Comparison of ENCODE assay signal across 16 cellular contexts in the genomic region with DNA sequence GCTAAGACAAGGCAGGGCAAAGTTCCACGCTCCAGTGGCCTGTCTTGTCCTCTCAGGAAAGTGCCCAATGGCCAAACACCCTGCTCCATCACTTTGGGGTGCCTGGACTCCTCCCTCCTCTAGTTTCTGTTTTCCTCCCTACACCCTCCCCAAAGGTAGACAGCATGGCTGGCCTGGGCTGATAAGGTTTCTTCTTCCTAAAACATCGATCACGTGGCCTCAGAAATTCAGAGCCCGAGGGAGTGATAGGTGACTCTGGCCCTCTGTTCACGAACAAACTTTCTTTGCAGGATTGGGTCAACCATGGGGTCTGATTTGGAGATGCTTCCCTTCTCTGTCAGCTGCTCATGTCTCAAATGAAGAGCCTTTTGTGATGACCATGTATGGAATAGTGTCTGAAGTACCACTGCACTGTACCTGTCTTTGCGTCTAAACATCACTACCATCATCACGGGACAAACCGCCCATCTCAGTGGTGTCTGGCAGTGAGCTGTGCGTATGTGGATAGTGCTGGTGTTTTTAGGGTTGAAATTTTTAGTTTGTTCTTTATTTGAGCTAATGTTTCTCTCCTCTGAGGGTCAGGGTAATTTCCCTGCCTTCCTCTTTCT. TPM values are rescaled to one million over a fixed set of nuclear protein-coding genes. Genes with fewer than 3 reads are reported as not detected.
DNase-seq lines count a peak whose midpoint lies in the region; ATAC-seq and TF ChIP-seq lines count a peak whose summit lies in the region.
"Had no signal": no experiment of that assay in that cellular context is flagged by ENCODE, and none has a peak within 500 bp of the region (broad histone marks: within the 10 kb centered on the region; RNA-seq: fewer than 3 reads in every experiment).

No MANE protein-coding gene starts in this region.

- no peaks in the 10 kb centered on the region for H3K9me3 Mint-ChIP-seq in CD14-positive monocyte
- H3K9me3 Mint-ChIP-seq in activated naive CD8-positive, alpha-beta T cell treated with anti-CD3 and anti-CD28 coated beads, Interleukin-2, amount 50 U/mL, for 24 hours = no peaks in the 10 kb centered on the region
- H3K9me3 Mint-ChIP-seq: activated B cell treated with CpG ODN at 0.5 μM for 24 hours; activated naive CD4-positive, alpha-beta T cell treated with anti-CD3 and anti-CD28 coated beads, Interleukin-2, amount 10 ng/mL, durations not matched to agents 7 days and 5 days had no signal

- DNase-seq in CD14-positive monocyte (ENCODE audit: low spot score) (no peak), OCI-M1 (lab: John Stamatoyannopoulos, UW) (peak; percentile 97), coronary artery (ENCODE audit: low spot score) (no peak), smooth muscle cell (lab: John Stamatoyannopoulos, UW; ENCODE audit: unreplicated experiment) (no peak), head of caudate nucleus (no peak)
- DNase-seq in activated naive CD8-positive, alpha-beta T cell treated with anti-CD3 and anti-CD28 coated beads, Interleukin-2, amount 50 U/mL, for 24 hours = no peak
- DNase-seq: activated B cell treated with CpG ODN at 0.5 μM for 24 hours; activated CD8-positive, alpha-beta memory T cell treated with anti-CD3 and anti-CD28 coated beads, Interleukin-2, amount 50 U/mL, for 4 hours; activated naive CD4-positive, alpha-beta T cell treated with anti-CD3 and anti-CD28 coated beads, Interleukin-2, amount 10 ng/mL, durations not matched to agents 7 days and 5 days; kidney; NCI-H2171 treated with DMSO at 0.1 percent for 48 hours; NCI-H774; Peyer's patch; stimulated activated CD4-positive, alpha-beta T cell treated with anti-CD3 and anti-CD28 coated beads, Interleukin-15, amount 100 ng/mL, for 24 hours; stimulated activated naive CD4-positive, alpha-beta T cell treated with Interleukin-2 at 50 U/mL for 16 hours had no signal

- H3K4me3 Mint-ChIP-seq in CD14-positive monocyte = no peak overlapping the region
- H3K4me3 Mint-ChIP-seq in activated naive CD8-positive, alpha-beta T cell treated with anti-CD3 and anti-CD28 coated beads, Interleukin-2, amount 50 U/mL, for 24 hours = no peak overlapping the region
- H3K4me3 Mint-ChIP-seq: activated B cell treated with CpG ODN at 0.5 μM for 24 hours; activated naive CD4-positive, alpha-beta T cell treated with anti-CD3 and anti-CD28 coated beads, Interleukin-2, amount 10 ng/mL, durations not matched to agents 7 days and 5 days had no signal

- H3K4me1 Mint-ChIP-seq in CD14-positive monocyte = peaks cover 86% of the 10 kb centered on the region
- H3K4me1 Mint-ChIP-seq in activated naive CD8-positive, alpha-beta T cell treated with anti-CD3 and anti-CD28 coated beads, Interleukin-2, amount 50 U/mL, for 24 hours = peaks cover 24% of the 10 kb centered on the region
- H3K4me1 Mint-ChIP-seq: activated B cell treated with CpG ODN at 0.5 μM for 24 hours had no signal

- peaks cover 38% of the 10 kb centered on the region for H3F3A ChIP-seq in smooth muscle cell (ENCODE audit: low read depth)

- peaks cover 36% of the 10 kb centered on the region for H3K4me1 ChIP-seq in smooth muscle cell (ENCODE audit: low read depth)

- WGBS in smooth muscle cell (ENCODE audit: low lambda C conversion rate) = 95% methylated on average over 9 of the region's 9 CpGs

- peaks cover 59% of the 10 kb centered on the region for H4K20me1 ChIP-seq in smooth muscle cell (ENCODE audit: low read depth)

- H3K27ac Mint-ChIP-seq in CD14-positive monocyte = peak overlapping the region in 4 of 7 donors; percentile 30 to 54 (median 42)
- H3K27ac Mint-ChIP-seq in activated naive CD8-positive, alpha-beta T cell treated with anti-CD3 and anti-CD28 coated beads, Interleukin-2, amount 50 U/mL, for 24 hours = no peak overlapping the region
- H3K27ac Mint-ChIP-seq: activated B cell treated with CpG ODN at 0.5 μM for 24 hours; activated naive CD4-positive, alpha-beta T cell treated with anti-CD3 and anti-CD28 coated beads, Interleukin-2, amount 10 ng/mL, durations not matched to agents 7 days and 5 days had no signal

- H3K9me3 ChIP-seq in smooth muscle cell (replicated peaks; ENCODE audit: low read depth) = no peaks in the 10 kb centered on the region
- H3K9me3 ChIP-seq: Peyer's patch had no signal

- peaks cover 99% of the 10 kb centered on the region for H3K79me2 ChIP-seq in smooth muscle cell (ENCODE audit: low read depth)

- no peak overlapping the region for H2AFZ ChIP-seq in smooth muscle cell (ENCODE audit: low read depth)

- peak overlapping the region; percentile 64 for H3K4me2 ChIP-seq in smooth muscle cell

- peak overlapping the region; percentile 36 for H3K9ac ChIP-seq in smooth muscle cell (ENCODE audit: low read depth)

- no peak for ATAC-seq in GM19395 (IDR thresholded peaks at IDR 0.05; ENCODE audit: unreplicated experiment)
- no peak for ATAC-seq in activated naive CD8-positive, alpha-beta T cell treated with anti-CD3 and anti-CD28 coated beads, Interleukin-2, amount 50 U/mL, for 24 hours

- H3K36me3 Mint-ChIP-seq in CD14-positive monocyte = peaks cover 61 to 86% of the 10 kb centered on the region in 2 donors
- H3K36me3 Mint-ChIP-seq in activated naive CD8-positive, alpha-beta T cell treated with anti-CD3 and anti-CD28 coated beads, Interleukin-2, amount 50 U/mL, for 24 hours (ENCODE audit: low read depth) = peaks cover 9% of the 10 kb centered on the region

- peak overlapping the region; percentile 11 for H3K4me3 ChIP-seq in coronary artery
- H3K4me3 ChIP-seq in smooth muscle cell = no peak overlapping the region
- H3K4me3 ChIP-seq: Peyer's patch had no signal

- H3K27me3 Mint-ChIP-seq in CD14-positive monocyte (ENCODE audit: low read depth in 3 of 3) = peaks cover 0 to 2% (median 0%) of the 10 kb centered on the region in 3 donors
- H3K27me3 Mint-ChIP-seq in activated naive CD8-positive, alpha-beta T cell treated with anti-CD3 and anti-CD28 coated beads, Interleukin-2, amount 50 U/mL, for 24 hours = no peaks in the 10 kb centered on the region
- H3K27me3 Mint-ChIP-seq: activated naive CD4-positive, alpha-beta T cell treated with anti-CD3 and anti-CD28 coated beads, Interleukin-2, amount 10 ng/mL, durations not matched to agents 7 days and 5 days had no signal

- TF ChIP-seq CTCF in CD14-positive monocyte (IDR thresholded peaks at IDR 0.05) (no peak), coronary artery (IDR thresholded peaks at IDR 0.05) (no peak), smooth muscle cell (IDR thresholded peaks at IDR 0.05; ENCODE audit: borderline replicate concordance, insufficient read depth, poor library complexity, severe bottlenecking) (no peak)

- H3K27me3 ChIP-seq in smooth muscle cell (ENCODE audit: low read depth) = no peaks in the 10 kb centered on the region
- H3K27me3 ChIP-seq: Peyer's patch had no signal

- H3K36me3 ChIP-seq in smooth muscle cell (ENCODE audit: low read depth) = no peaks in the 10 kb centered on the region

- H3K27ac ChIP-seq in coronary artery (peak overlapping the region; percentile 83 to 96), smooth muscle cell (ENCODE audit: low read depth) (peak overlapping the region; percentile 94)

- intact Hi-C loops in CD14-positive monocyte (cut with micrococcal nuclease) (loop anchor here in 1 of 2 donors (5.0 kb wide), 1 partner anchor 61 kb away; no protein-coding TSS in a partner anchor), head of caudate nucleus (cut with DNase I) (no loop called here)

RNA-seq across cellular contexts. Expression of gene MICAL2, which starts 6.1 kb away (rescaled TPM):
- polyA plus RNA-seq in CD14-positive monocyte = 10 to 100 TPM; 39.8 to 72.5 TPM
- 278 and 287 TPM in 2 replicates for total RNA-seq in smooth muscle cell
- polyA plus RNA-seq in smooth muscle cell = 158 and 161 TPM in 2 replicates
